Comparison of ENCODE assay signal across 27 cellular contexts in the genomic region with DNA sequence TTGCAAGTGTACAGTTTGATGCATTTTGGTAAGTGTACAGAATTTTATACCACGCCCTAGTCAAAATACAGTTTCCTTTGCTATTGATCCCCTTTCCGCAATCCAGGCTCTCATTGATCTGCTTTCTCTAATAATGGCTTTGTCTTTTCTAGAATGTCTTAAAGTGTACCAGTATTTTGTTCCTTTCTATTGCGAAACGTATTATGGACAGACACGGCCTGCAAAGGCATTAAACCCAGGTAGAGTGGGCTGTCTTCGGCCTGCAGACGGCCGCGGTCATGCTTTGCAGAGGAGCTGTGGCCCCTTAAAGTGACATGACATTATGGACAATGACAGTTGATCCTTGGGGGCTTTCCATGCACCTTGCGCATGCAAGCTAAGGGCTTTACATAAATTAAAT.
"Had no signal": no experiment of that assay in that cellular context is flagged by ENCODE, and none has a peak within 500 bp of the region (broad histone marks: within the 10 kb centered on the region; RNA-seq: fewer than 3 reads in every experiment).

No MANE protein-coding gene starts in this region.

- H3K4me3 ChIP-seq: colonic mucosa, esophagus squamous epithelium, gastrocnemius medialis, heart right ventricle, left lung, lower lobe of right lung, mucosa of descending colon had no signal

- H3K36me3 Mint-ChIP-seq: mesothelial cell of epicardium had no signal

- ATAC-seq: effector memory CD8-positive, alpha-beta T cell; esophagus mucosa; gastrocnemius medialis; heart right ventricle; left cardiac atrium; left lung; left ventricle myocardium superior; lower lobe of right lung; mucosa of descending colon had no signal

- H3K9me3 ChIP-seq: colonic mucosa, esophagus squamous epithelium, gastrocnemius medialis, left lung, lower lobe of right lung, mucosa of descending colon had no signal

- DNase-seq: colonic mucosa; cortex of kidney; effector CD8-positive, alpha-beta T cell; effector memory CD8-positive, alpha-beta T cell; endodermal cell; erythroblast; esophagus squamous epithelium; foreskin fibroblast; foreskin melanocyte; gastrocnemius medialis; glutamatergic neuron; head of caudate nucleus; heart right ventricle; hippocampal formation; left cardiac atrium; left lung; left ventricle myocardium superior; lower lobe of right lung; mesenchymal stem cell; mucosa of descending colon had no signal

- H3K4me1 ChIP-seq: colonic mucosa, heart right ventricle, left lung, lower lobe of right lung had no signal

- H3K9me3 Mint-ChIP-seq: dendritic cell treated with granulocyte-macrophage colony-stimulating factor and Interleukin-4, amounts not matched to agents 40 ng/mL and 50 ng/mL, for 4 days; effector memory CD8-positive, alpha-beta T cell had no signal

- H3K36me3 ChIP-seq: colonic mucosa, gastrocnemius medialis, left lung, lower lobe of right lung had no signal

- H3K27ac ChIP-seq: colonic mucosa, epithelial cell of prostate, esophagus squamous epithelium, gastrocnemius medialis, heart right ventricle, left lung, lower lobe of right lung had no signal

- H3K4me3 Mint-ChIP-seq: dendritic cell treated with granulocyte-macrophage colony-stimulating factor and Interleukin-4, amounts not matched to agents 40 ng/mL and 50 ng/mL, for 4 days; effector memory CD8-positive, alpha-beta T cell; endodermal cell; mesothelial cell of epicardium had no signal

- FAIRE-seq: endometrium, islet of Langerhans, keratinocyte had no signal

- H3K27me3 ChIP-seq: colonic mucosa, esophagus squamous epithelium, gastrocnemius medialis, heart right ventricle, left lung had no signal

- H3K27ac Mint-ChIP-seq: dendritic cell treated with granulocyte-macrophage colony-stimulating factor and Interleukin-4, amounts not matched to agents 40 ng/mL and 50 ng/mL, for 4 days; effector memory CD8-positive, alpha-beta T cell; endodermal cell; mesothelial cell of epicardium had no signal
